In genomic region chr1:93816970-93817738, GRCh38 we compare ENCODE assay signal across 8 cellular contexts.
DNase-seq lines count a peak whose midpoint lies in the region; ATAC-seq and TF ChIP-seq lines count a peak whose summit lies in the region.

No MANE protein-coding gene starts in this region.

- no peaks in the 10 kb centered on the region for H3K27me3 Mint-ChIP-seq in CD8-positive, alpha-beta T cell (ENCODE audit: low read depth)
- no peaks in the 10 kb centered on the region for H3K27me3 Mint-ChIP-seq in naive B cell
- no peaks in the 10 kb centered on the region for H3K27me3 Mint-ChIP-seq in activated CD8-positive, alpha-beta T cell treated with anti-CD3 and anti-CD28 coated beads for 36 hours

- peak overlapping the region; percentile 70 for H3K27ac Mint-ChIP-seq in CD8-positive, alpha-beta T cell
- peak overlapping the region in 2 of 6 donors; percentile 71 to 75 for H3K27ac Mint-ChIP-seq in naive B cell
- H3K27ac Mint-ChIP-seq in activated CD8-positive, alpha-beta T cell treated with anti-CD3 and anti-CD28 coated beads for 36 hours: no peak overlapping the region

- H3K4me1 ChIP-seq in CD8-positive, alpha-beta T cell (ENCODE audit: insufficient read depth, low read length): peaks cover 9% of the 10 kb centered on the region

- no peak for ATAC-seq in CD8-positive, alpha-beta T cell
- peak; percentile 58 to 77 for ATAC-seq in naive B cell (ENCODE audit: low read depth in 2 of 2)
- ATAC-seq in GM21619 (IDR thresholded peaks at IDR 0.05; ENCODE audit: unreplicated experiment): no peak
- ATAC-seq in activated CD8-positive, alpha-beta T cell treated with anti-CD3 and anti-CD28 coated beads for 36 hours: no peak

- H3K4me1 Mint-ChIP-seq in CD8-positive, alpha-beta T cell (ENCODE audit: low read depth): peaks cover 19% of the 10 kb centered on the region
- H3K4me1 Mint-ChIP-seq in naive B cell: peaks cover 20 to 22% (median 20%) of the 10 kb centered on the region in 3 donors
- H3K4me1 Mint-ChIP-seq in activated CD8-positive, alpha-beta T cell treated with anti-CD3 and anti-CD28 coated beads for 36 hours (ENCODE audit: low read depth): peaks cover 17% of the 10 kb centered on the region

- no peaks in the 10 kb centered on the region for H3K27me3 ChIP-seq in CD8-positive, alpha-beta T cell (ENCODE audit: insufficient read depth, low read length)

- CTCF ChIA-PET in CD8-positive, alpha-beta T cell (lab: Charles Lee): interaction anchor here (0.6 to 1.3 kb wide), 4 partner anchors 26 to 512 kb away, joined by 3 to 4 read pairs (median 4); no protein-coding TSS in a partner anchor
- CTCF ChIA-PET in activated CD8-positive, alpha-beta T cell treated with anti-CD3 and anti-CD28 coated beads for 36 hours (lab: Charles Lee): interaction anchor here (0.6 to 11.0 kb wide), 12 partner anchors 17 to 513 kb away, joined by 3 to 293 read pairs (median 3); no protein-coding TSS in a partner anchor

- intact Hi-C loops in CD8-positive, alpha-beta T cell (cut with DNase I, micrococcal nuclease): loop anchor here (10.0 kb wide), 1 partner anchor 512 kb away; no protein-coding TSS in a partner anchor
- intact Hi-C loops in activated CD8-positive, alpha-beta T cell treated with anti-CD3 and anti-CD28 coated beads for 36 hours (cut with micrococcal nuclease): loop anchor here (10.0 kb wide), 1 partner anchor 382 kb away; no protein-coding TSS in a partner anchor

- POLR2A ChIA-PET in CD8-positive, alpha-beta T cell (lab: Charles Lee): interaction anchor here (0.6 kb wide), 1 partner anchor 263 kb away, joined by 3 read pairs; no protein-coding TSS in a partner anchor
- POLR2A ChIA-PET in activated CD8-positive, alpha-beta T cell treated with anti-CD3 and anti-CD28 coated beads for 36 hours (lab: Charles Lee): interaction anchor here (2.7 kb wide), 1 partner anchor 187 kb away, joined by 10 read pairs; no protein-coding TSS in a partner anchor

- no peak for DNase-seq in CD8-positive, alpha-beta T cell
- DNase-seq in NCI-H69 (lab: John Stamatoyannopoulos, UW): peak; percentile 34
- peak; percentile 93 for DNase-seq in dermis blood vessel endothelial cell
- peak; percentile 33 for DNase-seq in naive B cell
- no peak for DNase-seq in ureter (ENCODE audit: low spot score)
- DNase-seq in activated CD8-positive, alpha-beta T cell treated with anti-CD3 and anti-CD28 coated beads for 36 hours: no peak
- DNase-seq in NCI-H1092 (lab: John Stamatoyannopoulos, UW): no peak

- no peaks in the 10 kb centered on the region for H3K36me3 Mint-ChIP-seq in CD8-positive, alpha-beta T cell
- H3K36me3 Mint-ChIP-seq in naive B cell: no peaks in the 10 kb centered on the region
- H3K36me3 Mint-ChIP-seq in activated CD8-positive, alpha-beta T cell treated with anti-CD3 and anti-CD28 coated beads for 36 hours (ENCODE audit: low read depth): no peaks in the 10 kb centered on the region

- TF ChIP-seq CTCF in CD8-positive, alpha-beta T cell (IDR thresholded peaks at IDR 0.05): no peak
- no peak for TF ChIP-seq CTCF in activated CD8-positive, alpha-beta T cell treated with anti-CD3 and anti-CD28 coated beads for 36 hours (IDR thresholded peaks at IDR 0.05)

- no peak overlapping the region for H3K4me3 Mint-ChIP-seq in CD8-positive, alpha-beta T cell
- H3K4me3 Mint-ChIP-seq in naive B cell: peak overlapping the region in 4 of 8 donors; percentile 16 to 80 (median 34)
- H3K4me3 Mint-ChIP-seq in activated CD8-positive, alpha-beta T cell treated with anti-CD3 and anti-CD28 coated beads for 36 hours: no peak overlapping the region

- H3K4me3 ChIP-seq in CD8-positive, alpha-beta T cell (ENCODE audit: low read depth, low read length): no peak overlapping the region

- no peaks in the 10 kb centered on the region for H3K9me3 Mint-ChIP-seq in CD8-positive, alpha-beta T cell
- H3K9me3 Mint-ChIP-seq in naive B cell: no peaks in the 10 kb centered on the region
- H3K9me3 Mint-ChIP-seq in activated CD8-positive, alpha-beta T cell treated with anti-CD3 and anti-CD28 coated beads for 36 hours: no peaks in the 10 kb centered on the region

- H3K27ac ChIP-seq in CD8-positive, alpha-beta T cell (ENCODE audit: low read depth, low read length): no peak overlapping the region

- H3K36me3 ChIP-seq in CD8-positive, alpha-beta T cell (ENCODE audit: insufficient read depth, low read length): no peaks in the 10 kb centered on the region

- H3K9me3 ChIP-seq in CD8-positive, alpha-beta T cell (ENCODE audit: low read length): no peaks in the 10 kb centered on the region

Comparison
In these comparisons a context has a peak if more than half of its experiments do, and no peak if none do; other contexts are left out.
1. ATAC-seq: peak in naive B cell (2 of 2); none in CD8-positive, alpha-beta T cell (single experiment), GM21619 (single experiment) and activated CD8-positive, alpha-beta T cell treated with anti-CD3 and anti-CD28 coated beads for 36 hours (single experiment).
2. DNase-seq: peak in NCI-H69 (single experiment), dermis blood vessel endothelial cell (single experiment) and naive B cell (single experiment); none in CD8-positive, alpha-beta T cell (0 of 7), ureter (single experiment), activated CD8-positive, alpha-beta T cell treated with anti-CD3 and anti-CD28 coated beads for 36 hours (single experiment) and NCI-H1092 (single experiment).